Comparison of ENCODE assay signal across 11 cellular contexts in the genomic region with DNA sequence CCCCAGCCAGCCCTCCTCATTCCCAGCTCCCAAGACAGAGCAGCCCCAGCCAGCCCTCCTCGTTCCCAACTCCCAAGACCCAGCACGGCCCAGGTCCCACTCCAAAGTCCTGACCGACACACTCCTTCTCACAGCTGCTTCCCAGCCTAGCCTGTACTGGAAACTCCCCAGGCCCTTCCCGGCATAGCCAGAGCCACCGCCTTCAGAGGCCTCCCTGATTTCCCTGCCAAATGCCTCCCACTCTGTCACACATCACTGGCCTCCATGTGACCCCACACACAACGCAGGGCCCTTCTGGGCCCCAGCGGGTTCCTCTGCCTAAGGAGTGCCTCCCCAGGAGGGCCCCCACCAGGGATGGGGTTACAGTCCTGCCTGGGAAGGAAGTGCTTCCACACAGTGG. TPM values are rescaled to one million over a fixed set of nuclear protein-coding genes. Genes with fewer than 3 reads are reported as not detected.
DNase-seq lines count a peak whose midpoint lies in the region; ATAC-seq, FAIRE-seq and TF ChIP-seq lines count a peak whose summit lies in the region.
"Had no signal": no experiment of that assay in that cellular context is flagged by ENCODE, and none has a peak within 500 bp of the region (broad histone marks: within the 10 kb centered on the region; RNA-seq: fewer than 3 reads in every experiment).

No MANE protein-coding gene starts in this region.

- H3K4me1 Mint-ChIP-seq in activated naive CD8-positive, alpha-beta T cell treated with anti-CD3 and anti-CD28 coated beads, Interleukin-2, amount 50 U/mL, for 24 hours, result peaks cover 40% of the 10 kb centered on the region

- H3K18ac ChIP-seq in mesenchymal stem cell (ENCODE audit: low read depth in 1 of 2, low read length in 2 of 2), result no peak overlapping the region

- peak overlapping the region; percentile 86 for H2AK5ac ChIP-seq in mesenchymal stem cell (ENCODE audit: low read length, severe bottlenecking)

- WGBS in A549 (ENCODE audit: missing lambda C conversion rate), result 96% methylated on average over 6 of the region's 7 CpGs
- 98% methylated on average over 7 of the region's 7 CpGs for WGBS in mesenchymal stem cell

- peaks cover 22% of the 10 kb centered on the region for H3K36me3 Mint-ChIP-seq in activated naive CD8-positive, alpha-beta T cell treated with anti-CD3 and anti-CD28 coated beads, Interleukin-2, amount 50 U/mL, for 24 hours (ENCODE audit: low read depth)

- H3K4me1 ChIP-seq in A549, result peaks cover 17% of the 10 kb centered on the region
- H3K4me1 ChIP-seq in mesenchymal stem cell (ENCODE audit: control insufficient read depth, insufficient read depth, low read depth, low read length), result peaks cover 59% of the 10 kb centered on the region

- no peaks in the 10 kb centered on the region for H3K9me3 Mint-ChIP-seq in activated naive CD8-positive, alpha-beta T cell treated with anti-CD3 and anti-CD28 coated beads, Interleukin-2, amount 50 U/mL, for 24 hours

- H3K27me3 Mint-ChIP-seq in activated naive CD8-positive, alpha-beta T cell treated with anti-CD3 and anti-CD28 coated beads, Interleukin-2, amount 50 U/mL, for 24 hours, result no peaks in the 10 kb centered on the region

- peak overlapping the region; percentile 61 for H2BK5ac ChIP-seq in mesenchymal stem cell (ENCODE audit: low read depth, low read length, poor library complexity, severe bottlenecking)

- TF ChIP-seq CTCF in A549 (IDR thresholded peaks at IDR 0.05), result no peak

- H2BK120ac ChIP-seq in mesenchymal stem cell (ENCODE audit: low read depth, low read length), result no peak overlapping the region

- no peak for TF ChIP-seq RAD21 in A549 (conservative IDR thresholded peaks at IDR 0.05 in 1 of 2, IDR thresholded peaks at IDR 0.05 in 1 of 2)

- H3K36me3 ChIP-seq in mesenchymal stem cell (ENCODE audit: control insufficient read depth in 1 of 2, insufficient read depth in 2 of 2, low read depth in 1 of 2, low read length in 2 of 2), result peaks cover 23 to 38% of the 10 kb centered on the region in 2 experiments

- no peak for TF ChIP-seq POLR2A in A549 (IDR thresholded peaks at IDR 0.05; ENCODE audit: low read length)

- no peak for TF ChIP-seq EP300 in A549 (IDR thresholded peaks at IDR 0.05)

- no peak overlapping the region for H4K91ac ChIP-seq in mesenchymal stem cell (ENCODE audit: low read length)

- H2BK12ac ChIP-seq in mesenchymal stem cell (ENCODE audit: low read length in 2 of 2), result no peak overlapping the region

- peak overlapping the region; percentile 78 for H3K27ac Mint-ChIP-seq in activated naive CD8-positive, alpha-beta T cell treated with anti-CD3 and anti-CD28 coated beads, Interleukin-2, amount 50 U/mL, for 24 hours

- H3K27ac ChIP-seq in A549, result no peak overlapping the region
- H3K27ac ChIP-seq in mesenchymal stem cell (ENCODE audit: low read length, poor library complexity, severe bottlenecking), result peak overlapping the region; percentile 79
- H3K27ac ChIP-seq: WERI-Rb-1 had no signal

- CTCF ChIA-PET in A549 (lab: Yijun Ruan, JAX), result interaction anchor here (1.3 to 1.4 kb wide), 2 partner anchors 21 to 149 kb away, joined by 3 to 7 read pairs; no protein-coding TSS in a partner anchor

- peak overlapping the region; percentile 86 for H3K4me3 Mint-ChIP-seq in activated naive CD8-positive, alpha-beta T cell treated with anti-CD3 and anti-CD28 coated beads, Interleukin-2, amount 50 U/mL, for 24 hours

- H2AFZ ChIP-seq in mesenchymal stem cell (ENCODE audit: low read depth, low read length), result no peak overlapping the region

- H3K4ac ChIP-seq in mesenchymal stem cell (ENCODE audit: low read depth in 1 of 2, low read length in 2 of 2), result no peak overlapping the region

- H3K9me3 ChIP-seq in A549, result no peaks in the 10 kb centered on the region
- H3K9me3 ChIP-seq in mesenchymal stem cell (ENCODE audit: control insufficient read depth, low read length), result no peaks in the 10 kb centered on the region

- H3K9ac ChIP-seq in mesenchymal stem cell (ENCODE audit: low read length), result peak overlapping the region; percentile 68

- H3K4me3 ChIP-seq in A549 (no peak overlapping the region), mesenchymal stem cell (ENCODE audit: insufficient read depth in 1 of 2, low read depth in 1 of 2, low read length in 2 of 2) (peak overlapping the region in 1 of 2 experiments; percentile 41)

- FAIRE-seq in A549 (lab: Jason Lieb, UNC), result no peak

- H4K8ac ChIP-seq in mesenchymal stem cell (ENCODE audit: low read length), result peak overlapping the region; percentile 30

- no peak for DNase-seq in A549 (ENCODE audit: low read depth in 1 of 2, low spot score in 1 of 2)
- peak; percentile 75 for DNase-seq in GM03348 (ENCODE audit: low spot score)
- no peak for DNase-seq in activated naive CD8-positive, alpha-beta T cell treated with anti-CD3 and anti-CD28 coated beads, Interleukin-2, amount 50 U/mL, for 24 hours
- no peak for DNase-seq in mesenchymal stem cell
- no peak for DNase-seq in RPMI8226
- no peak for DNase-seq in hippocampal formation (lab: John Stamatoyannopoulos, UW)
- DNase-seq in SIG-M5 (lab: John Stamatoyannopoulos, UW), result no peak
- DNase-seq: caudate nucleus, NCI-H774, WERI-Rb-1 had no signal

- no peak overlapping the region for H3K23ac ChIP-seq in mesenchymal stem cell (ENCODE audit: low read length in 2 of 2)

- H3K27me3 ChIP-seq in mesenchymal stem cell (ENCODE audit: control insufficient read depth in 1 of 2, insufficient read depth in 1 of 2, low read length in 2 of 2), result no peaks in the 10 kb centered on the region

- POLR2A ChIA-PET in A549 (lab: Yijun Ruan, JAX), result interaction anchor here (0.7 to 1.1 kb wide), 2 partner anchors 11 to 154 kb away, joined by 3 to 5 read pairs; no protein-coding TSS in a partner anchor

- ATAC-seq in A549 (no peak), GM21360 (IDR thresholded peaks at IDR 0.05; ENCODE audit: unreplicated experiment) (no peak)
- ATAC-seq in activated naive CD8-positive, alpha-beta T cell treated with anti-CD3 and anti-CD28 coated beads, Interleukin-2, amount 50 U/mL, for 24 hours, result no peak

- peaks cover 14% of the 10 kb centered on the region for H3K79me1 ChIP-seq in mesenchymal stem cell (replicated peaks; ENCODE audit: low read length, poor library complexity, severe bottlenecking)

- H2BK15ac ChIP-seq in mesenchymal stem cell (ENCODE audit: low read depth, poor library complexity, severe bottlenecking), result peak overlapping the region; percentile 54

- H3K4me2 ChIP-seq in A549, result peak overlapping the region; percentile 93; the same call in 2 of the 3 replicates
- H3K4me2 ChIP-seq in mesenchymal stem cell (ENCODE audit: low read length, poor library complexity, severe bottlenecking), result peak overlapping the region; percentile 58

- H3K14ac ChIP-seq in mesenchymal stem cell (ENCODE audit: low read length in 2 of 2), result no peak overlapping the region

TF ChIP-seq in A549, 52 proteins besides CTCF, POLR2A, EP300 and RAD21 (continues in another document):
- TF ChIP-seq HOXB5 (CRISPR knock-in tag; IDR thresholded peaks at IDR 0.05) (no peak), BHLHE40 (IDR thresholded peaks at IDR 0.05; ENCODE audit: low read depth, low read length) (no peak), FOXS1 (CRISPR knock-in tag; IDR thresholded peaks at IDR 0.05) (no peak), HEYL (CRISPR knock-in tag; IDR thresholded peaks at IDR 0.05) (no peak)

RNA-seq across cellular contexts. Expression of a gene that starts 2.8 kb away (rescaled TPM):
- 18.0 and 21.2 TPM in 2 replicates for polyA plus RNA-seq in A549 (2011; rRNA removed)
- polyA plus RNA-seq in A549 (2012; cell fraction: cytosol; rRNA removed), result 41.8 and 50.2 TPM in 2 replicates
- polyA plus RNA-seq in A549 (2012; cell fraction: nucleus; rRNA removed), result 69.6 and 74.6 TPM in 2 replicates
- 35.2 to 38.0 TPM (median 36.2 TPM) in 3 replicates for polyA plus RNA-seq in A549 (2017; fragmentation: RNase III; extraction: RNeasy Plus Mini Kit Qiagen cat#74134 plus additional on column Dnase treatment)
- 14.5 and 16.3 TPM in 2 replicates for polyA minus RNA-seq in A549 (2011; rRNA and poly(A)+ RNA removed)
- 41.4 TPM for polyA plus RNA-seq in mesenchymal stem cell (2013, experiment 1 of 2)
- 42.8 TPM for polyA plus RNA-seq in mesenchymal stem cell (2013, experiment 2 of 2)

RNA-seq across cellular contexts. Expression of a gene that starts 9.4 kb away (rescaled TPM):
- 0.52 and 0.80 TPM in 2 replicates for polyA plus RNA-seq in A549 (2011; rRNA removed)
- polyA plus RNA-seq in A549 (2012; cell fraction: cytosol; rRNA removed), result 1.3 and 1.8 TPM in 2 replicates
- polyA plus RNA-seq in A549 (2012; cell fraction: nucleus; rRNA removed), result 16.5 and 23.9 TPM in 2 replicates
- 1.7 to 3.5 TPM (median 1.8 TPM) in 3 replicates for polyA plus RNA-seq in A549 (2017; fragmentation: RNase III; extraction: RNeasy Plus Mini Kit Qiagen cat#74134 plus additional on column Dnase treatment)
- polyA minus RNA-seq in A549 (2011; rRNA and poly(A)+ RNA removed), result 0.44 TPM in 1 of 2 replicates, not detected in the other
- 1.1 TPM for polyA plus RNA-seq in mesenchymal stem cell (2013, experiment 1 of 2)
- 1.9 TPM for polyA plus RNA-seq in mesenchymal stem cell (2013, experiment 2 of 2)

RNA-seq across cellular contexts. Expression of a gene that starts 24.3 kb away (rescaled TPM):
- polyA plus RNA-seq in A549 (2011; rRNA removed) (0.46 and 0.47 TPM in 2 replicates), A549 (2017; fragmentation: RNase III; extraction: RNeasy Plus Mini Kit Qiagen cat#74134 plus additional on column Dnase treatment) (0.76 to 0.98 TPM (median 0.83 TPM) in 3 replicates)
- polyA plus RNA-seq in A549 (2012; cell fraction: cytosol; rRNA removed), result 0.79 and 1.4 TPM in 2 replicates
- 8.7 and 10.0 TPM in 2 replicates for polyA plus RNA-seq in A549 (2012; cell fraction: nucleus; rRNA removed)
- polyA minus RNA-seq in A549 (2011; rRNA and poly(A)+ RNA removed), result not detected in 2 replicates
- polyA plus RNA-seq in mesenchymal stem cell (2013, experiment 1 of 2), result 1.2 TPM
- 0.89 TPM for polyA plus RNA-seq in mesenchymal stem cell (2013, experiment 2 of 2)

RNA-seq across cellular contexts. Expression of a gene that starts 36.9 kb away (rescaled TPM):
- 6.6 and 7.5 TPM in 2 replicates for polyA plus RNA-seq in A549 (2011; rRNA removed)
- polyA plus RNA-seq in A549 (2012; cell fraction: cytosol; rRNA removed), result 18.9 and 22.4 TPM in 2 replicates
- 230 and 233 TPM in 2 replicates for polyA plus RNA-seq in A549 (2012; cell fraction: nucleus; rRNA removed)
- polyA plus RNA-seq in A549 (2017; fragmentation: RNase III; extraction: RNeasy Plus Mini Kit Qiagen cat#74134 plus additional on column Dnase treatment), result 19.7 to 24.2 TPM (median 24.2 TPM) in 3 replicates
- 5.6 and 12.5 TPM in 2 replicates for polyA minus RNA-seq in A549 (2011; rRNA and poly(A)+ RNA removed)
- polyA plus RNA-seq in mesenchymal stem cell (2013, experiment 1 of 2), result 28.9 TPM
- polyA plus RNA-seq in mesenchymal stem cell (2013, experiment 2 of 2), result 27.2 TPM

RNA-seq across cellular contexts. Expression of a gene that starts 37.6 kb away (rescaled TPM):
- 6.2 and 7.4 TPM in 2 replicates for polyA plus RNA-seq in A549 (2011; rRNA removed)
- polyA plus RNA-seq in A549 (2012; cell fraction: cytosol; rRNA removed), result 27.6 and 39.0 TPM in 2 replicates
- polyA plus RNA-seq in A549 (2012; cell fraction: nucleus; rRNA removed), result 28.2 and 47.8 TPM in 2 replicates
- polyA plus RNA-seq in A549 (2017; fragmentation: RNase III; extraction: RNeasy Plus Mini Kit Qiagen cat#74134 plus additional on column Dnase treatment), result 14.1 to 15.0 TPM (median 14.6 TPM) in 3 replicates
- polyA minus RNA-seq in A549 (2011; rRNA and poly(A)+ RNA removed), result 3.8 and 4.9 TPM in 2 replicates
- 17.7 TPM for polyA plus RNA-seq in mesenchymal stem cell (2013, experiment 1 of 2)
- polyA plus RNA-seq in mesenchymal stem cell (2013, experiment 2 of 2), result 18.3 TPM
